ENCODE assay signal across 8 cellular contexts in the genomic region with DNA sequence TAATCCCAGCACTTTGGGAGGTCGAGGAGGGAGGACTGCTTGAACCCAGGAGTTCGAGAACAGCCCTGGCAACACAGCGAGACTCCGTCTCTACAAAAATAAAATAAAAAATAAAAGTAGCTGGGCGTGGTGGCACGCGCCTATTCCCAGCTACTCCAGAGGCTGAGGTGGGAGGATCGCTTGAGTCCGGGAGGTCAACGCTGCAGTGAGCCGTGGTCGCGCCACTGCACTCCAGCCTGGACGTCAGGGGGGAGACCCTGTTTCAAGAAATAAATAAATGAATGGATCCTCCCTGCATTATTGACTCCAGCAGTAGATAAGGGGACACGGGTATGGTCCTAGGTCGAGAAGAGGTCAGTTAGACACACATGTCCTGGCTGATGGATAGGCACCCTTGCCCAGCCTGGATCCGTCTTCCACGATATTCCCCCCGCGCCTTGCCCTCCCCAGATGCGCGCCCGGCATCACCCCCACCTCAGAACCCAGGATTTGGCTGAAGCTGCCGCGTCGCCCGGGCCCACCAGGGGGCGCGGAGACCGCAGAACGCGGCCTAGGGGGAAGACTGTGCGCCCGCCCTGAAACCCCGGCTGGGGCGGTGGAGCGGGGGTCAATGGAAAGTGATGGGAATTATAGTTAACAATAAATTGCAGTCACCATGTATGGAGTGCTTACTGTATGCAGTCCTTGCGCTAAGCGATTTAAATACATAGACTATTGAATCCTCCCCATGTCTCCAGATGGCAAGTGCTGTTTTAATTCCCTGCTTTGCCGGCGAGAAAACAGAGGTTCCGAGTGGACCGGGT. TPM values are rescaled to one million over a fixed set of nuclear protein-coding genes. Genes with fewer than 3 reads are reported as not detected.
A peak's percentile ranks its signal among the peaks of the same experiment; 100 is the strongest.
DNase-seq lines count a peak whose midpoint lies in the region; ATAC-seq and TF ChIP-seq lines count a peak whose summit lies in the region.

No MANE protein-coding gene starts in this region.

- H3K27me3 ChIP-seq in RWPE2 (ENCODE audit: insufficient read depth, poor library complexity, severe bottlenecking) = no peaks in the 10 kb centered on the region
- no peaks in the 10 kb centered on the region for H3K27me3 ChIP-seq in neural cell (ENCODE audit: insufficient read depth, low read depth, low read length)
- H3K27me3 ChIP-seq in subcutaneous abdominal adipose tissue (ENCODE audit: control insufficient read depth in 5 of 5, insufficient read depth in 4 of 5, low read length in 5 of 5) = peaks cover 0 to 3% (median 0%) of the 10 kb centered on the region in 5 donors

- peak; percentile 38 for ATAC-seq in RWPE2 (ENCODE audit: low read depth)
- ATAC-seq in GM21447 (IDR thresholded peaks at IDR 0.05; ENCODE audit: unreplicated experiment) = no peak

- H3K9me2 ChIP-seq in neural cell (ENCODE audit: insufficient read depth, low read length) = no peaks in the 10 kb centered on the region

- DNase-seq in GM10266 (ENCODE audit: extremely low spot score) (peak; percentile 86), RWPE2 (ENCODE audit: low spot score) (no peak), foreskin melanocyte (peak; percentile 72)
- peak; percentile 72 for DNase-seq in activated gamma-delta T cell treated with anti-CD3 and anti-CD28 coated beads, Interleukin-2, amount 50 U/mL, for 16 hours (ENCODE audit: low read depth)

- H3K9ac ChIP-seq in neural cell (ENCODE audit: low read length) (peak overlapping the region; percentile 60), subcutaneous abdominal adipose tissue (ENCODE audit: low read length in 5 of 5) (peak overlapping the region in 4 of 5 donors; percentile 81 to 91 (median 82))

- H3K4me2 ChIP-seq in neural cell (ENCODE audit: low read length) = peak overlapping the region; percentile 33

- H3K9me3 ChIP-seq in KOPT-K1 (ENCODE audit: insufficient read depth, low read length, poor library complexity, severe bottlenecking) = no peaks in the 10 kb centered on the region
- H3K9me3 ChIP-seq in RWPE2 (ENCODE audit: severe bottlenecking) = no peaks in the 10 kb centered on the region
- no peaks in the 10 kb centered on the region for H3K9me3 ChIP-seq in neural cell (ENCODE audit: low read length)
- H3K9me3 ChIP-seq in subcutaneous abdominal adipose tissue (ENCODE audit: control insufficient read depth in 5 of 5, low read length in 5 of 5) = no peaks in the 10 kb centered on the region

- TF ChIP-seq RAD21 in neural cell (conservative IDR thresholded peaks at IDR 0.05) = peak; percentile 83

- H3K27ac ChIP-seq in KOPT-K1 (ENCODE audit: low read depth, low read length, poor library complexity, severe bottlenecking) (peak overlapping the region; percentile 82), RWPE2 (ENCODE audit: poor library complexity, severe bottlenecking) (peak overlapping the region; percentile 92), neural cell (ENCODE audit: low read length) (peak overlapping the region; percentile 22), subcutaneous abdominal adipose tissue (ENCODE audit: low read depth, low read length) (peak overlapping the region; percentile 98)

- TF ChIP-seq CTCF in GM10266 (IDR thresholded peaks at IDR 0.05; ENCODE audit: control insufficient read depth, insufficient read depth, low read depth, missing control alignments) = peak; percentile 97
- TF ChIP-seq CTCF in RWPE2 (IDR thresholded peaks at IDR 0.05; ENCODE audit: poor library complexity, severe bottlenecking) = peak; percentile 96
- peak; percentile 95 for TF ChIP-seq CTCF in neural cell (IDR thresholded peaks at IDR 0.05; ENCODE audit: poor library complexity, severe bottlenecking)

- H3K4me3 ChIP-seq in RWPE2 (ENCODE audit: severe bottlenecking) (peak overlapping the region; percentile 43), neural cell (ENCODE audit: low read length) (peak overlapping the region; percentile 61), subcutaneous abdominal adipose tissue (ENCODE audit: low read depth in 1 of 5, low read length in 5 of 5) (peak overlapping the region; percentile 66 to 81 (median 70))

- H4K20me1 ChIP-seq in neural cell (ENCODE audit: insufficient read depth) = no peaks in the 10 kb centered on the region

- no peaks in the 10 kb centered on the region for H3K79me2 ChIP-seq in neural cell (replicated peaks; ENCODE audit: insufficient read depth, low read length)

- H2AFZ ChIP-seq in neural cell (ENCODE audit: low read depth, low read length) = no peak overlapping the region

- peaks cover 7% of the 10 kb centered on the region for H3K4me1 ChIP-seq in RWPE2 (ENCODE audit: insufficient read depth, poor library complexity, severe bottlenecking)
- peaks cover 7 to 72% (median 52%) of the 10 kb centered on the region in 5 donors for H3K4me1 ChIP-seq in subcutaneous abdominal adipose tissue (ENCODE audit: control insufficient read depth in 5 of 5, insufficient read depth in 5 of 5, low read length in 5 of 5)

- H3K36me3 ChIP-seq in KOPT-K1 (ENCODE audit: insufficient read depth, low read length) = no peaks in the 10 kb centered on the region
- H3K36me3 ChIP-seq in RWPE2 (ENCODE audit: low read depth) = peaks cover 13% of the 10 kb centered on the region
- no peaks in the 10 kb centered on the region for H3K36me3 ChIP-seq in neural cell (ENCODE audit: insufficient read depth, low read length)
- no peaks in the 10 kb centered on the region for H3K36me3 ChIP-seq in subcutaneous abdominal adipose tissue (ENCODE audit: control insufficient read depth in 5 of 5, insufficient read depth in 5 of 5, low read length in 5 of 5)

- TF ChIP-seq EP300 in neural cell (conservative IDR thresholded peaks at IDR 0.05; ENCODE audit: poor library complexity, severe bottlenecking) = no peak

- no peaks in the 10 kb centered on the region for H3F3A ChIP-seq in neural cell (ENCODE audit: insufficient read depth, low read length, poor library complexity, severe bottlenecking)

TF ChIP-seq in neural cell, 6 proteins besides CTCF, POLR2A, EP300 and RAD21:
- TF ChIP-seq MXI1 (conservative IDR thresholded peaks at IDR 0.05; ENCODE audit: poor library complexity, severe bottlenecking) (peak; percentile 12), SMC3 (conservative IDR thresholded peaks at IDR 0.05; ENCODE audit: poor library complexity) (peak; percentile 93), TAF1 (IDR thresholded peaks at IDR 0.05; ENCODE audit: low read depth) (no peak)

RNA-seq across cellular contexts. Expression of gene HOOK2, which starts 2.1 kb away (rescaled TPM):
- 28.4 and 44.3 TPM in 2 replicates for polyA plus RNA-seq in neural cell
- 14.9 and 16.1 TPM in 2 replicates for polyA minus RNA-seq in neural cell

RNA-seq across cellular contexts. Expression of gene JUNB, which starts 13.9 kb away (rescaled TPM):
- polyA plus RNA-seq in neural cell = 18.7 and 29.4 TPM in 2 replicates
- polyA minus RNA-seq in neural cell = 14.1 and 26.8 TPM in 2 replicates

RNA-seq across cellular contexts. Expression of gene PRDX2, which starts 24.2 kb away (rescaled TPM):
- 832 and 882 TPM in 2 replicates for polyA plus RNA-seq in neural cell
- polyA minus RNA-seq in neural cell = 318 and 324 TPM in 2 replicates

RNA-seq across cellular contexts. Expression of gene THSD8, which starts 24.5 kb away (rescaled TPM):
- polyA plus RNA-seq in neural cell = not detected in 2 replicates
- polyA minus RNA-seq in neural cell = not detected in 2 replicates

RNA-seq across cellular contexts. Expression of gene BEST2, which starts 25.8 kb away (rescaled TPM):
- not detected in 2 replicates for polyA plus RNA-seq in neural cell
- not detected in 2 replicates for polyA minus RNA-seq in neural cell

Comparison
In these comparisons a context has a peak if more than half of its experiments do, and no peak if none do; other contexts are left out.
1. H3K27ac ChIP-seq: peak in every context shown above with its lines; median percentile 98 in subcutaneous abdominal adipose tissue; 92 in RWPE2; 82 in KOPT-K1; 22 in neural cell.